ENCODE assay signal across 28 cellular contexts in the genomic region with DNA sequence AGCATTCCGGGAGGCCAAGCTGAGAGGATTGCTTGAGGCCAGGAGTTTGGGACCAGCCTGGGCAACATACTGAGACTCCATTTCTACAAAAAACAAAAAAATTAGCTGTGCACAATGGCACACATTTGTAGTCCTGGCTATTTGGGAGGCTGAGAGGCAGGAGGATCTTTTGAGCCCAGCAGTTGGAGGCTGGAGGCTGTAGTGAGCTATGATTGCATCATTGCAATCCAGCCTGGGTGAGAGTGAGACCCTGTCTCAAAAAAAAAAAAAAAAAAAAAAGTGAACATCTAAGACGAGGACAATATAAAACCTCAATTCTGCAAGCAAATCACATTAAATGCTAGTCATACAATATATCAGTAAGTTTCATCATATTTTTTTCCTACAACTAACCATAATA.
"Had no signal": no experiment of that assay in that cellular context is flagged by ENCODE, and none has a peak within 500 bp of the region (broad histone marks: within the 10 kb centered on the region; RNA-seq: fewer than 3 reads in every experiment).

No MANE protein-coding gene starts in this region.

- FAIRE-seq: urothelium cell line had no signal

- H3K36me3 Mint-ChIP-seq: type B pancreatic cell had no signal

- H3K4me1 ChIP-seq: uterus had no signal

- H3K27ac Mint-ChIP-seq: stimulated activated effector memory CD8-positive, alpha-beta T cell treated with anti-CD3 and anti-CD28 coated beads, Interleukin-12 subunit alpha, Interleukin-12 subunit beta, amount 100 ng/mL, for 72 hours; stimulated activated memory B cell treated with anti-CD40 and anti-IgM and Interleukin-4, amounts not matched to agents 10 μg/mL and 1 μg/mL and 100 μg/mL, for 72 hours; stimulated activated naive CD8-positive, alpha-beta T cell treated with anti-CD3 and anti-CD28 coated beads, Interleukin-15, amount 100 ng/mL, for 72 hours; stimulated activated naive CD8-positive, alpha-beta T cell treated with anti-CD3 and anti-CD28 coated beads, Interleukin-15, Interleukin-2, amounts not matched to agents 100 ng/mL and 50 ng/mL, for 24 hours; type B pancreatic cell had no signal

- H3K4me3 ChIP-seq: stomach, suprapubic skin, testis, thoracic aorta, thyroid gland, tibial artery, tibial nerve, transverse colon, upper lobe of left lung, upper lobe of right lung, uterus, vagina had no signal

- H3K27ac ChIP-seq: stomach, suprapubic skin, testis, thoracic aorta, thyroid gland, tibial artery, tibial nerve, transverse colon, upper lobe of left lung, upper lobe of right lung, uterus, vagina had no signal

- H3K27me3 ChIP-seq: stomach, suprapubic skin, testis, thyroid gland, tibial artery, tibial nerve, transverse colon, upper lobe of left lung, upper lobe of right lung, uterus, vagina had no signal

- H3K36me3 ChIP-seq: stomach, suprapubic skin, thoracic aorta, thyroid gland, tibial artery, tibial nerve, transverse colon, upper lobe of left lung, upper lobe of right lung, uterus, vagina had no signal

- H3K9me3 ChIP-seq: stomach, suprapubic skin, testis, thoracic aorta, thyroid gland, tibial artery, tibial nerve, transverse colon, upper lobe of left lung, upper lobe of right lung, uterus, vagina had no signal

- ATAC-seq: stimulated activated effector memory CD8-positive, alpha-beta T cell treated with anti-CD3 and anti-CD28 coated beads, Interleukin-12 subunit alpha, Interleukin-12 subunit beta, amount 100 ng/mL, for 72 hours; stimulated activated memory B cell treated with anti-CD40 and anti-IgM and Interleukin-4, amounts not matched to agents 10 μg/mL and 1 μg/mL and 100 μg/mL, for 72 hours; stimulated activated naive CD8-positive, alpha-beta T cell treated with anti-CD3 and anti-CD28 coated beads, Interleukin-15, amount 100 ng/mL, for 72 hours; stimulated activated naive CD8-positive, alpha-beta T cell treated with anti-CD3 and anti-CD28 coated beads, Interleukin-15, Interleukin-2, amounts not matched to agents 100 U/mL and 50 U/mL, for 24 hours; upper lobe of right lung had no signal

- H3K27me3 Mint-ChIP-seq: stimulated activated memory B cell treated with anti-CD40 and anti-IgM and Interleukin-4, amounts not matched to agents 10 μg/mL and 1 μg/mL and 100 μg/mL, for 72 hours; stimulated activated naive CD8-positive, alpha-beta T cell treated with anti-CD3 and anti-CD28 coated beads, Interleukin-15, amount 100 ng/mL, for 72 hours; stimulated activated naive CD8-positive, alpha-beta T cell treated with anti-CD3 and anti-CD28 coated beads, Interleukin-15, Interleukin-2, amounts not matched to agents 100 ng/mL and 50 ng/mL, for 24 hours; type B pancreatic cell had no signal

- H3K4me3 Mint-ChIP-seq: stimulated activated effector memory CD8-positive, alpha-beta T cell treated with anti-CD3 and anti-CD28 coated beads, Interleukin-12 subunit alpha, Interleukin-12 subunit beta, amount 100 ng/mL, for 72 hours; stimulated activated memory B cell treated with anti-CD40 and anti-IgM and Interleukin-4, amounts not matched to agents 10 μg/mL and 1 μg/mL and 100 μg/mL, for 72 hours; stimulated activated naive CD8-positive, alpha-beta T cell treated with anti-CD3 and anti-CD28 coated beads, Interleukin-15, amount 100 ng/mL, for 72 hours; stimulated activated naive CD8-positive, alpha-beta T cell treated with anti-CD3 and anti-CD28 coated beads, Interleukin-15, Interleukin-2, amounts not matched to agents 100 ng/mL and 50 ng/mL, for 24 hours; type B pancreatic cell had no signal

- DNase-seq: stimulated activated CD4-positive, alpha-beta T cell treated with anti-CD3 and anti-CD28 coated beads, Interleukin-2, amount 100 ng/mL, for 24 hours; stimulated activated CD4-positive, alpha-beta T cell treated with anti-CD3 and anti-CD28 coated beads, Interleukin-2, amount 100 ng/mL, for 48 hours; stimulated activated CD4-positive, alpha-beta T cell treated with anti-CD3 and anti-CD28 coated beads, Interleukin-4, amount 100 ng/mL, for 1 hour; stimulated activated CD4-positive, alpha-beta T cell treated with anti-CD3 and anti-CD28 coated beads, Interleukin-4, amount 100 ng/mL, for 4 hours; stimulated activated CD8-positive, alpha-beta memory T cell treated with anti-CD3 and anti-CD28 coated beads, Interleukin-4, amount 100 ng/mL, for 48 hours; stimulated activated naive CD4-positive, alpha-beta T cell; stimulated activated naive CD4-positive, alpha-beta T cell treated with Interleukin-2 at 50 U/mL for 16 hours; stimulated activated naive CD8-positive, alpha-beta T cell treated with anti-CD3 and anti-CD28 coated beads, Interleukin-15, amount 100 ng/mL, for 72 hours; stimulated activated naive CD8-positive, alpha-beta T cell treated with anti-CD3 and anti-CD28 coated beads, Interleukin-15, Interleukin-2, amounts not matched to agents 100 U/mL and 50 U/mL, for 24 hours; stomach; substantia nigra; testis; thyroid gland; tibial artery; transverse colon; trophoblast cell; upper lobe of left lung; upper lobe of right lung; uterus had no signal

- H3K9me3 Mint-ChIP-seq: stimulated activated effector memory CD8-positive, alpha-beta T cell treated with anti-CD3 and anti-CD28 coated beads, Interleukin-12 subunit alpha, Interleukin-12 subunit beta, amount 100 ng/mL, for 72 hours; stimulated activated memory B cell treated with anti-CD40 and anti-IgM and Interleukin-4, amounts not matched to agents 10 μg/mL and 1 μg/mL and 100 μg/mL, for 72 hours; stimulated activated naive CD8-positive, alpha-beta T cell treated with anti-CD3 and anti-CD28 coated beads, Interleukin-15, amount 100 ng/mL, for 72 hours; stimulated activated naive CD8-positive, alpha-beta T cell treated with anti-CD3 and anti-CD28 coated beads, Interleukin-15, Interleukin-2, amounts not matched to agents 100 ng/mL and 50 ng/mL, for 24 hours; type B pancreatic cell had no signal
